1 cellular context compared by ENCODE assay signal in genomic region chr13:113035209-113035800, GRCh38.
TF ChIP-seq lines count a peak whose summit lies in the region.

No MANE protein-coding gene starts in this region.

TF ChIP-seq in IMR-90, 13 proteins besides CTCF, POLR2A, EP300 and RAD21 (continued from another document):
- no peak for TF ChIP-seq RCOR1 (IDR thresholded peaks at IDR 0.05; ENCODE audit: insufficient replicate concordance, low read length)
- no peak for TF ChIP-seq SMC3 (IDR thresholded peaks at IDR 0.05; ENCODE audit: low read depth, low read length)
- no peak for TF ChIP-seq NFE2L2 (IDR thresholded peaks at IDR 0.05; ENCODE audit: low read depth, low read length)
- TF ChIP-seq CEBPB (IDR thresholded peaks at IDR 0.05; ENCODE audit: low read depth, low read length): no peak; the same call in 1 of the 2 replicates
- no peak for TF ChIP-seq MXI1 (IDR thresholded peaks at IDR 0.05; ENCODE audit: borderline replicate concordance, low read depth, low read length)
TF ChIP-seq in IMR-90: peak in this region for 0.
